In genomic region chr9:95366731-95367325, GRCh38 we compare ENCODE assay signal across 1 cellular context.
A peak's percentile ranks its signal among the peaks of the same experiment; 100 is the strongest.
TF ChIP-seq lines count a peak whose summit lies in the region.

No MANE protein-coding gene starts in this region.

TF ChIP-seq in H1, 55 proteins besides CTCF, POLR2A, EP300 and RAD21 (continued from another document):
- TF ChIP-seq CHD2 (IDR thresholded peaks at IDR 0.05; ENCODE audit: low read length) (no peak), ATF2 (IDR thresholded peaks at IDR 0.05; ENCODE audit: low read length) (no peak), RBBP5 (IDR thresholded peaks at IDR 0.05; ENCODE audit: borderline replicate concordance, low read depth, low read length) (no peak), JUND (IDR thresholded peaks at IDR 0.05; ENCODE audit: low read length) (no peak), JUN (IDR thresholded peaks at IDR 0.05; ENCODE audit: low read depth, low read length) (no peak), TEAD4 (IDR thresholded peaks at IDR 0.05; ENCODE audit: low read depth, low read length) (0 out of 2 replicates have a peak, but pooled peaks have one; percentile 38), POLR2AphosphoS5 (IDR thresholded peaks at IDR 0.05; ENCODE audit: low read depth, low read length) (no peak), CREB1 (IDR thresholded peaks at IDR 0.05) (no peak), RXRA (IDR thresholded peaks at IDR 0.05; ENCODE audit: insufficient read depth, low read depth, low read length) (no peak)
